In genomic region chr12:31728917-31729640, GRCh38 we compare ENCODE assay signal across 1 cellular context.
TF ChIP-seq lines count a peak whose summit lies in the region.

AMN1 (minus strand) TSS chr12:31729021; CDS start chr12:31729008, 13 bp downstream.

TF ChIP-seq in K562, 482 proteins besides CTCF, POLR2A, EP300 and RAD21 (continued from another document and continues in another):
- no peak for TF ChIP-seq MITF (IDR thresholded peaks at IDR 0.05)
- TF ChIP-seq TRIM25 (IDR thresholded peaks at IDR 0.05; ENCODE audit: borderline replicate concordance): no peak
- no peak for TF ChIP-seq ZFPM2 (CRISPR knock-in tag; IDR thresholded peaks at IDR 0.05)
- TF ChIP-seq PKNOX1 (IDR thresholded peaks at IDR 0.05): no peak
- TF ChIP-seq CSDE1 (IDR thresholded peaks at IDR 0.05): peak in 1 of 2 experiments; percentile 77; a peak in 1 of 4 replicates
- TF ChIP-seq ELK1 (CRISPR knock-in tag; IDR thresholded peaks at IDR 0.05): no peak
- no peak for TF ChIP-seq SNAPC5 (CRISPR knock-in tag; IDR thresholded peaks at IDR 0.05)
- TF ChIP-seq HDAC8 (tag; IDR thresholded peaks at IDR 0.05): no peak
- TF ChIP-seq SMAD2 (IDR thresholded peaks at IDR 0.05; ENCODE audit: low read depth, low read length): no peak
- TF ChIP-seq PML (IDR thresholded peaks at IDR 0.05; ENCODE audit: low read length): peak; percentile 55
- TF ChIP-seq ELK3 (CRISPR knock-in tag; IDR thresholded peaks at IDR 0.05): no peak
- no peak for TF ChIP-seq ZNF347 (CRISPR knock-in tag; IDR thresholded peaks at IDR 0.05; ENCODE audit: low read depth)
- TF ChIP-seq CBX3 (IDR thresholded peaks at IDR 0.05; ENCODE audit: borderline replicate concordance in 1 of 2, low read length in 2 of 2): peak in 1 of 2 experiments; percentile 52; a peak in 1 of 3 replicates
- no peak; the same call in 1 of the 2 replicates for TF ChIP-seq FOXJ2 (tag; IDR thresholded peaks at IDR 0.05)
- no peak for TF ChIP-seq KDM4B (IDR thresholded peaks at IDR 0.05; ENCODE audit: borderline replicate concordance in 2 of 2, low read depth in 1 of 2)
- no peak for TF ChIP-seq BRD4 (IDR thresholded peaks at IDR 0.05)
- no peak for TF ChIP-seq GTF2A2 (tag; IDR thresholded peaks at IDR 0.05)
- no peak for TF ChIP-seq ZNF324 (CRISPR knock-in tag; IDR thresholded peaks at IDR 0.05)
- TF ChIP-seq NR2C1 (IDR thresholded peaks at IDR 0.05): peak; percentile 77
- peak; percentile 86 for TF ChIP-seq NR2C1 (tag; IDR thresholded peaks at IDR 0.05)
- no peak for TF ChIP-seq RBM17 (IDR thresholded peaks at IDR 0.05; ENCODE audit: borderline replicate concordance, low read depth, low read length)
- no peak for TF ChIP-seq ZNF586 (CRISPR knock-in tag; conservative IDR thresholded peaks at IDR 0.05)
- TF ChIP-seq ZNF584 (CRISPR knock-in tag; IDR thresholded peaks at IDR 0.05; ENCODE audit: low read depth): no peak
- no peak for TF ChIP-seq ZNF668 (CRISPR knock-in tag; IDR thresholded peaks at IDR 0.05)
- no peak for TF ChIP-seq NUFIP1 (IDR thresholded peaks at IDR 0.05; ENCODE audit: partially characterized antibody)
- TF ChIP-seq MCM7 (IDR thresholded peaks at IDR 0.05): no peak
- TF ChIP-seq COPS2 (conservative IDR thresholded peaks at IDR 0.05): no peak
- peak; percentile 86 for TF ChIP-seq SUPT5H (IDR thresholded peaks at IDR 0.05)
- no peak for TF ChIP-seq WHSC1 (IDR thresholded peaks at IDR 0.05; ENCODE audit: low read length)
- TF ChIP-seq ZBTB26 (CRISPR knock-in tag; IDR thresholded peaks at IDR 0.05): no peak
- TF ChIP-seq ZKSCAN8 (CRISPR knock-in tag; IDR thresholded peaks at IDR 0.05): no peak; the same call in 1 of the 2 replicates
- TF ChIP-seq GTF2E2 (tag; IDR thresholded peaks at IDR 0.05): no peak; the same call in 1 of the 2 replicates
- 0 out of 2 replicates have a peak, but pooled peaks have one; percentile 28 for TF ChIP-seq HBP1 (CRISPR knock-in tag; IDR thresholded peaks at IDR 0.05)
- TF ChIP-seq ZBTB33 (CRISPR knock-in tag; IDR thresholded peaks at IDR 0.05): peak; percentile 61; the same call in 1 of the 2 replicates
- TF ChIP-seq PHF21A (IDR thresholded peaks at IDR 0.05; ENCODE audit: borderline replicate concordance, low read depth): no peak
- no peak for TF ChIP-seq KAT8 (IDR thresholded peaks at IDR 0.05; ENCODE audit: low read depth)
- no peak for TF ChIP-seq ZNF445 (CRISPR knock-in tag; IDR thresholded peaks at IDR 0.05; ENCODE audit: low read depth)
- 0 out of 2 replicates have a peak, but pooled peaks have one; percentile 34 for TF ChIP-seq ZNF197 (CRISPR knock-in tag; IDR thresholded peaks at IDR 0.05; ENCODE audit: low read depth)
- TF ChIP-seq MAZ (CRISPR knock-in tag; conservative IDR thresholded peaks at IDR 0.05 in 1 of 2, IDR thresholded peaks at IDR 0.05 in 1 of 2): peak; percentile 65 to 95
- TF ChIP-seq PTBP1 (IDR thresholded peaks at IDR 0.05; ENCODE audit: low read depth, low read length): no peak
- TF ChIP-seq CHD1 (IDR thresholded peaks at IDR 0.05; ENCODE audit: low read length): no peak
- 0 out of 2 replicates have a peak, but pooled peaks have one; percentile 33 for TF ChIP-seq FOXK1 (CRISPR knock-in tag; IDR thresholded peaks at IDR 0.05; ENCODE audit: borderline replicate concordance)
- TF ChIP-seq SMC3 (conservative IDR thresholded peaks at IDR 0.05; ENCODE audit: insufficient read depth, low read depth, low read length): no peak
- peak; percentile 77; the same call in 1 of the 2 replicates for TF ChIP-seq ATF6 (CRISPR knock-in tag; IDR thresholded peaks at IDR 0.05)
- no peak for TF ChIP-seq ZNF184 (CRISPR knock-in tag; IDR thresholded peaks at IDR 0.05)
